ENCODE assay signal across 6 cellular contexts in genomic region chr2:74548285-74548918, GRCh38. TPM values are rescaled to one million over a fixed set of nuclear protein-coding genes. Genes with fewer than 3 reads are reported as not detected.
DNase-seq lines count a peak whose midpoint lies in the region; TF ChIP-seq lines count a peak whose summit lies in the region.

No MANE protein-coding gene starts in this region.

- peak overlapping the region; percentile 71 for H3K4me3 ChIP-seq in epithelial cell of proximal tubule (ENCODE audit: low read depth, low read length)
- H3K4me3 ChIP-seq in spleen, result peak overlapping the region; percentile 35 to 76 (median 53)

- peaks cover 0 to 29% (median 12%) of the 10 kb centered on the region in 7 donors for H3K27me3 ChIP-seq in spleen (replicated peaks in 1 of 7)

- H3K36me3 Mint-ChIP-seq in T-helper 2 cell treated with Interferon-gamma antibody and Interleukin-4, amounts not matched to agents 5 μg/mL and 100 μg/mL, for 36 hours (ENCODE audit: low read depth), result no peaks in the 10 kb centered on the region

- no peaks in the 10 kb centered on the region for H3K36me3 ChIP-seq in spleen

- no peaks in the 10 kb centered on the region for H3K9me3 ChIP-seq in spleen

- peak overlapping the region in 7 of 8 donors; percentile 28 to 79 (median 60) for H3K27ac ChIP-seq in spleen

- peaks cover 25% of the 10 kb centered on the region for H3K4me1 Mint-ChIP-seq in T-helper 2 cell treated with Interferon-gamma antibody and Interleukin-4, amounts not matched to agents 5 μg/mL and 100 μg/mL, for 36 hours (ENCODE audit: low read depth)

- TF ChIP-seq CTCF in epithelial cell of proximal tubule (conservative IDR thresholded peaks at IDR 0.05; ENCODE audit: low read depth, low read length) (no peak), spleen (IDR thresholded peaks at IDR 0.05 in 8 of 11, conservative IDR thresholded peaks at IDR 0.05 in 3 of 11) (no peak)

- H3K4me1 ChIP-seq in spleen, result peaks cover 7 to 44% (median 28%) of the 10 kb centered on the region in 6 donors

- H3K9me3 Mint-ChIP-seq in T-helper 2 cell treated with Interferon-gamma antibody and Interleukin-4, amounts not matched to agents 5 μg/mL and 100 μg/mL, for 36 hours, result no peaks in the 10 kb centered on the region

- peak overlapping the region; percentile 80 for H3K4me3 Mint-ChIP-seq in T-helper 2 cell treated with Interferon-gamma antibody and Interleukin-4, amounts not matched to agents 5 μg/mL and 100 μg/mL, for 36 hours

- peaks cover 21% of the 10 kb centered on the region for H3K27me3 Mint-ChIP-seq in T-helper 2 cell treated with Interferon-gamma antibody and Interleukin-4, amounts not matched to agents 5 μg/mL and 100 μg/mL, for 36 hours (ENCODE audit: low read depth)

- H3K27ac Mint-ChIP-seq in T-helper 2 cell treated with Interferon-gamma antibody and Interleukin-4, amounts not matched to agents 5 μg/mL and 100 μg/mL, for 36 hours, result peak overlapping the region; percentile 12

- no peak for TF ChIP-seq POLR2A in spleen (IDR thresholded peaks at IDR 0.05)

- WGBS in spleen, 5 donors, result 24 to 38% (median 26%) methylated on average over 16 to 28 of the region's 28 CpGs

- intact Hi-C loops in spleen (cut with DNase I; ENCODE audit: low total_unique reads), result no loop called here

- DNase-seq in T-helper 2 cell treated with Interferon-gamma antibody and Interleukin-4, amounts not matched to agents 5 μg/mL and 100 μg/mL, for 36 hours (ENCODE audit: low spot score), result no peak
- no peak for DNase-seq in T-helper 2 cell
- DNase-seq in epithelial cell of proximal tubule (ENCODE audit: low read depth), result no peak
- DNase-seq in spleen, result no peak
- no peak for DNase-seq in mesenteric fat pad (ENCODE audit: low spot score)
- DNase-seq in NCI-H1048 (lab: John Stamatoyannopoulos, UW), result no peak

RNA-seq across cellular contexts. Expression of gene LOXL3, which starts 5.3 kb away (rescaled TPM):
- 5.9 and 6.6 TPM in 2 replicates for total RNA-seq in epithelial cell of proximal tubule
- 10 to 100 TPM; 11.6 to 27.4 (median 18.0) TPM for total RNA-seq in spleen
- polyA plus RNA-seq in spleen, result 1 to 10 TPM; 1.8 to 4.6 (median 3.6) TPM
- total RNA-seq in mesenteric fat pad, result 8.2 TPM

RNA-seq across cellular contexts. Expression of gene DOK1, which starts 6.1 kb away (rescaled TPM):
- total RNA-seq in epithelial cell of proximal tubule (30.5 and 35.7 TPM in 2 replicates), spleen (10 to 100 TPM; 36.2 to 59.1 (median 39.7) TPM), mesenteric fat pad (38.2 TPM)
- 10 to 100 TPM; 19.9 to 41.7 (median 21.0) TPM for polyA plus RNA-seq in spleen

RNA-seq across cellular contexts. Expression of gene HTRA2, which starts 18.7 kb away (rescaled TPM):
- total RNA-seq in epithelial cell of proximal tubule (25.1 and 42.0 TPM in 2 replicates), spleen (10 to 100 TPM; 34.2 to 58.7 (median 38.7) TPM), mesenteric fat pad (35.8 TPM)
- 10 to 100 TPM; 46.0 to 48.7 (median 48.0) TPM for polyA plus RNA-seq in spleen

RNA-seq across cellular contexts. Expression of gene AUP1, which starts 18.9 kb away (rescaled TPM):
- 86.4 and 136 TPM in 2 replicates for total RNA-seq in epithelial cell of proximal tubule
- total RNA-seq in spleen, result 100 to 1,000 TPM; 107 to 182 (median 125) TPM
- 100 to 1,000 TPM; 140 to 226 (median 223) TPM for polyA plus RNA-seq in spleen
- total RNA-seq in mesenteric fat pad, result 112 TPM

RNA-seq across cellular contexts. Expression of gene DQX1, which starts 22.4 kb away (rescaled TPM):
- total RNA-seq in epithelial cell of proximal tubule, result not detected in 2 replicates
- under 1 TPM in 5 of 7 donors, not detected in 2; 0.24 to 0.52 (median 0.43) TPM for total RNA-seq in spleen
- under 1 TPM; 0.09 to 0.22 (median 0.11) TPM for polyA plus RNA-seq in spleen
- not detected for total RNA-seq in mesenteric fat pad
